In the genomic region with DNA sequence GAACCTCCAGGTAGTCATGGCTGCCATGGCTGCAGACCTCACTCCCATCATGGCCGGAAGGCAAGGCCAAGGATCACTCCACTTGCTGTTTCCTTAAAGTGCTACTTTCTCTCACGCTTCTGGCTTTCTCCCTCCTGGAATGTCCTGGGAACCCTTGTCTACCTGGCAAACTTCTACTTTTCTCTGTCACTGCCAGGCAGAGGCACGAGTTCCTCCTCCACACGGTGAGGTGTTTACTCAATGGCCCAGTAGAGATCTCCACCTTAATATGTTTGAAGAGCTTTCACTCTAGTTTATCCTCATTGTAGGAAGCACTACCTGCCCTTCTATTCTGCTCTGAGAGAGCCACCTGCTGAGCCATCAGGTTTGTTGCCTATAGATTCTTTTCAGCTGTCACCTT, we compare ENCODE assay signal across 1 cellular context.
TF ChIP-seq lines count a peak whose summit lies in the region.

No MANE protein-coding gene starts in this region.

TF ChIP-seq in GM23338, 12 proteins besides CTCF, POLR2A, EP300 and RAD21 (continued from another document):
- TF ChIP-seq ETS1 (IDR thresholded peaks at IDR 0.05) (no peak), ZNF331 (CRISPR knock-in tag; IDR thresholded peaks at IDR 0.05; ENCODE audit: low read depth) (no peak), EZH2phosphoT487 (IDR thresholded peaks at IDR 0.05; ENCODE audit: unreplicated experiment) (no peak), STAT1 (IDR thresholded peaks at IDR 0.05; ENCODE audit: unreplicated experiment) (no peak), NANOG (IDR thresholded peaks at IDR 0.05; ENCODE audit: borderline replicate concordance) (no peak)
- TF ChIP-seq, protein P1, sequence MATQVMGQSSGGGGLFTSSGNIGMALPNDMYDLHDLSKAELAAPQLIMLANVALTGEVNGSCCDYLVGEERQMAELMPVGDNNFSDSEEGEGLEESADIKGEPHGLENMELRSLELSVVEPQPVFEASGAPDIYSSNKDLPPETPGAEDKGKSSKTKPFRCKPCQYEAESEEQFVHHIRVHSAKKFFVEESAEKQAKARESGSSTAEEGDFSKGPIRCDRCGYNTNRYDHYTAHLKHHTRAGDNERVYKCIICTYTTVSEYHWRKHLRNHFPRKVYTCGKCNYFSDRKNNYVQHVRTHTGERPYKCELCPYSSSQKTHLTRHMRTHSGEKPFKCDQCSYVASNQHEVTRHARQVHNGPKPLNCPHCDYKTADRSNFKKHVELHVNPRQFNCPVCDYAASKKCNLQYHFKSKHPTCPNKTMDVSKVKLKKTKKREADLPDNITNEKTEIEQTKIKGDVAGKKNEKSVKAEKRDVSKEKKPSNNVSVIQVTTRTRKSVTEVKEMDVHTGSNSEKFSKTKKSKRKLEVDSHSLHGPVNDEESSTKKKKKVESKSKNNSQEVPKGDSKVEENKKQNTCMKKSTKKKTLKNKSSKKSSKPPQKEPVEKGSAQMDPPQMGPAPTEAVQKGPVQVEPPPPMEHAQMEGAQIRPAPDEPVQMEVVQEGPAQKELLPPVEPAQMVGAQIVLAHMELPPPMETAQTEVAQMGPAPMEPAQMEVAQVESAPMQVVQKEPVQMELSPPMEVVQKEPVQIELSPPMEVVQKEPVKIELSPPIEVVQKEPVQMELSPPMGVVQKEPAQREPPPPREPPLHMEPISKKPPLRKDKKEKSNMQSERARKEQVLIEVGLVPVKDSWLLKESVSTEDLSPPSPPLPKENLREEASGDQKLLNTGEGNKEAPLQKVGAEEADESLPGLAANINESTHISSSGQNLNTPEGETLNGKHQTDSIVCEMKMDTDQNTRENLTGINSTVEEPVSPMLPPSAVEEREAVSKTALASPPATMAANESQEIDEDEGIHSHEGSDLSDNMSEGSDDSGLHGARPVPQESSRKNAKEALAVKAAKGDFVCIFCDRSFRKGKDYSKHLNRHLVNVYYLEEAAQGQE (IDR thresholded peaks at IDR 0.05; ENCODE audit: unreplicated experiment): no peak
